8 cellular contexts compared by ENCODE assay signal in the genomic region with DNA sequence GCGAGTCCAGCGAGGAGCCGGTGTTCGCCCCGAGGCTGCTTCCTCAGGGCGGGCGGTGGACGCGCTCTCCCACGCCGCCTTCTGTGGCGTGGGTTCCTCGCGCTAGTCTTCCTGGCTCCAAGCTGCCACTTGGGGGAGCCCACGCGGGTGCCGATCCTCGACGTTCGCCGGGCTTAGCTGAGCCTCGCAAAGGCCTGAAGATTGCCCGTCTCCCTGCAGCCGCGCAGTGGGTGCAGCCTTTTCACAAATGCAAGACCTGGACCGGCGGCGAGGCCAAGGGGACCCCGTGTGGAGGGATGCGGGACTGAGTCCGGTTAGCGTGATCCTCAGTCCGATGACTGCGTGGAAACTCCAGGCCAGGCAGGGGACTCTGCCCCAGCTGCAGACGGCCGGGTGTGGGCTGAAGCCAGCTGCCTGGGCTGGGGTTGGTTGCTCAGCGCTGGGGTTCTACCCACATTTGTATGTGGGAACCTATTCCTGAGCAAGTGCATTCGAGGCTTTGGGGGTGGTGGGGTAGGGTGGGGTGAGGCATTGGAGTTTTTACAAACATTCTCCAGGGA. TPM values are rescaled to one million over a fixed set of nuclear protein-coding genes. Genes with fewer than 3 reads are reported as not detected.
DNase-seq lines count a peak whose midpoint lies in the region; ATAC-seq and TF ChIP-seq lines count a peak whose summit lies in the region.

No MANE protein-coding gene starts in this region.

- no peak for TF ChIP-seq POLR2A in uterus (IDR thresholded peaks at IDR 0.05)

- CTCF ChIA-PET in activated CD8-positive, alpha-beta memory T cell treated with anti-CD3 and anti-CD28 coated beads, Interleukin-2, amount 10 ng/mL, durations not matched to agents 7 days and 5 days (lab: Charles Lee): interaction anchor here (0.8 to 5.3 kb wide), 17 partner anchors 8 to 597 kb away, joined by 3 to 112 read pairs (median 8); no protein-coding TSS in a partner anchor

- H2BK5ac ChIP-seq in mesendoderm (ENCODE audit: low read length): no peak overlapping the region

- no peak overlapping the region for H3K18ac ChIP-seq in mesendoderm (ENCODE audit: low read length)

- peak; percentile 81 for DNase-seq in activated CD8-positive, alpha-beta memory T cell treated with anti-CD3 and anti-CD28 coated beads, Interleukin-2, amount 10 ng/mL, durations not matched to agents 7 days and 5 days
- DNase-seq in activated CD8-positive, alpha-beta memory T cell treated with anti-CD3 and anti-CD28 coated beads, Interleukin-2, amount 50 U/mL, for 4 hours: no peak
- DNase-seq in HFF-Myc (ENCODE audit: extremely low read depth, low read depth): no peak
- DNase-seq in NCI-H82 treated with DMSO at 0.1 percent for 48 hours (lab: John Stamatoyannopoulos, UW; ENCODE audit: unreplicated experiment): peak; percentile 61
- DNase-seq in cardiac fibroblast (ENCODE audit: low read depth in 2 of 2): no peak
- DNase-seq in mesendoderm: peak; percentile 63
- DNase-seq in uterus: no peak
- no peak for DNase-seq in 8988T

- peaks cover 5% of the 10 kb centered on the region for H3K27me3 Mint-ChIP-seq in activated CD8-positive, alpha-beta memory T cell treated with anti-CD3 and anti-CD28 coated beads, Interleukin-2, amount 10 ng/mL, durations not matched to agents 7 days and 5 days

- no peak overlapping the region for H2AK5ac ChIP-seq in mesendoderm (ENCODE audit: low read length)

- H3K27ac ChIP-seq in mesendoderm (ENCODE audit: low read depth, low read length): no peak overlapping the region
- H3K27ac ChIP-seq in uterus: peak overlapping the region; percentile 87 to 88

- H3K36me3 ChIP-seq in mesendoderm (ENCODE audit: control insufficient read depth, insufficient read depth, low read length) (no peaks in the 10 kb centered on the region), uterus (no peaks in the 10 kb centered on the region)

- TF ChIP-seq CTCF in HFF-Myc (IDR thresholded peaks at IDR 0.05; ENCODE audit: low read depth, low read length, missing control alignments): peak; percentile 8
- peak; percentile 47 for TF ChIP-seq CTCF in cardiac fibroblast (IDR thresholded peaks at IDR 0.05; ENCODE audit: low read depth, low read length)
- TF ChIP-seq CTCF in uterus (IDR thresholded peaks at IDR 0.05): peak; percentile 35 to 54 (median 46)

- no peak overlapping the region for H4K5ac ChIP-seq in mesendoderm (ENCODE audit: low read length)

- no peaks in the 10 kb centered on the region for H3K9me3 Mint-ChIP-seq in activated CD8-positive, alpha-beta memory T cell treated with anti-CD3 and anti-CD28 coated beads, Interleukin-2, amount 10 ng/mL, durations not matched to agents 7 days and 5 days (ENCODE audit: low read depth)

- H2BK15ac ChIP-seq in mesendoderm (replicated peaks; ENCODE audit: low read depth): no peak overlapping the region

- no peak overlapping the region for H2BK120ac ChIP-seq in mesendoderm (ENCODE audit: low read depth, low read length)

- no peak for ATAC-seq in activated CD8-positive, alpha-beta memory T cell treated with anti-CD3 and anti-CD28 coated beads, Interleukin-2, amount 10 ng/mL, durations not matched to agents 7 days and 5 days

- peak overlapping the region; percentile 45 for H3K23ac ChIP-seq in mesendoderm (ENCODE audit: low read length)

- no peak overlapping the region for H4K8ac ChIP-seq in mesendoderm (ENCODE audit: low read depth, low read length)

- no peak overlapping the region for H3K4ac ChIP-seq in mesendoderm (ENCODE audit: low read depth, low read length)

- H3K79me2 ChIP-seq in mesendoderm (ENCODE audit: control insufficient read depth, insufficient read depth, low read length): no peaks in the 10 kb centered on the region

- H3K4me3 Mint-ChIP-seq in activated CD8-positive, alpha-beta memory T cell treated with anti-CD3 and anti-CD28 coated beads, Interleukin-2, amount 10 ng/mL, durations not matched to agents 7 days and 5 days: peak overlapping the region; percentile 99

- peaks cover 2% of the 10 kb centered on the region for H3K4me1 ChIP-seq in mesendoderm (ENCODE audit: control insufficient read depth, low read depth, low read length)
- peaks cover 0 to 17% of the 10 kb centered on the region in 2 donors for H3K4me1 ChIP-seq in uterus

- peaks cover 25% of the 10 kb centered on the region for H3K4me1 Mint-ChIP-seq in activated CD8-positive, alpha-beta memory T cell treated with anti-CD3 and anti-CD28 coated beads, Interleukin-2, amount 10 ng/mL, durations not matched to agents 7 days and 5 days

- H3K56ac ChIP-seq in mesendoderm (ENCODE audit: low read length): peak overlapping the region; percentile 83

- peak overlapping the region; percentile 45 for H3K4me3 ChIP-seq in HFF-Myc (replicated peaks; ENCODE audit: low read depth, low read length)
- H3K4me3 ChIP-seq in cardiac fibroblast (replicated peaks in 1 of 2; ENCODE audit: low read depth in 2 of 2, low read length in 2 of 2): peak overlapping the region; percentile 53 to 54
- H3K4me3 ChIP-seq in mesendoderm (ENCODE audit: low read length): peak overlapping the region; percentile 58
- peak overlapping the region; percentile 71 to 95 for H3K4me3 ChIP-seq in uterus

- intact Hi-C loops in uterus (cut with DNase I; ENCODE audit: low total_unique reads): no loop called here

- peak overlapping the region; percentile 95 for H3K4me2 ChIP-seq in mesendoderm (ENCODE audit: low read length)

- no CpG with 5 or more reads among the region's 38 CpGs for WGBS in mesendoderm (ENCODE audit: extremely low coverage, insufficient coverage, low lambda C conversion rate)

- no peaks in the 10 kb centered on the region for H3K27me3 ChIP-seq in mesendoderm (ENCODE audit: insufficient read depth, low read length, poor library complexity)
- no peaks in the 10 kb centered on the region for H3K27me3 ChIP-seq in uterus

- peaks cover 4% of the 10 kb centered on the region for H3K36me3 Mint-ChIP-seq in activated CD8-positive, alpha-beta memory T cell treated with anti-CD3 and anti-CD28 coated beads, Interleukin-2, amount 10 ng/mL, durations not matched to agents 7 days and 5 days

- no peaks in the 10 kb centered on the region for H3K79me1 ChIP-seq in mesendoderm (ENCODE audit: low read length)

- H3K9ac ChIP-seq in mesendoderm (ENCODE audit: low read length): peak overlapping the region; percentile 75

- H3K27ac Mint-ChIP-seq in activated CD8-positive, alpha-beta memory T cell treated with anti-CD3 and anti-CD28 coated beads, Interleukin-2, amount 10 ng/mL, durations not matched to agents 7 days and 5 days: peak overlapping the region; percentile 93

- no peaks in the 10 kb centered on the region for H3K9me3 ChIP-seq in uterus

RNA-seq across cellular contexts. Expression of gene LRP3, which starts 16.6 kb away (rescaled TPM):
- under 1 TPM in 1 of 2 experiments, not detected in 1; 0.30 TPM for total RNA-seq in activated CD8-positive, alpha-beta memory T cell treated with anti-CD3 and anti-CD28 coated beads, Interleukin-2, amount 10 ng/mL, durations not matched to agents 7 days and 5 days
- polyA plus RNA-seq in mesendoderm (2013, experiment 1 of 2): 23.6 TPM
- 24.3 TPM for polyA plus RNA-seq in mesendoderm (2013, experiment 2 of 2)
- 10 to 100 TPM in 3 of 4 donors, 1 to 10 TPM in 1; 5.9 to 26.9 (median 23.3) TPM for total RNA-seq in uterus

RNA-seq across cellular contexts. Expression of gene WDR88, which starts 45.6 kb away (rescaled TPM):
- total RNA-seq in activated CD8-positive, alpha-beta memory T cell treated with anti-CD3 and anti-CD28 coated beads, Interleukin-2, amount 10 ng/mL, durations not matched to agents 7 days and 5 days: not detected
- not detected for polyA plus RNA-seq in mesendoderm (2013, experiment 1 of 2)
- not detected for polyA plus RNA-seq in mesendoderm (2013, experiment 2 of 2)
- total RNA-seq in uterus: not detected

RNA-seq across cellular contexts. Expression of gene SLC7A10, which starts 48.2 kb away (rescaled TPM):
- not detected for total RNA-seq in activated CD8-positive, alpha-beta memory T cell treated with anti-CD3 and anti-CD28 coated beads, Interleukin-2, amount 10 ng/mL, durations not matched to agents 7 days and 5 days
- polyA plus RNA-seq in mesendoderm (2013, experiment 1 of 2): 0.53 TPM
- polyA plus RNA-seq in mesendoderm (2013, experiment 2 of 2): 0.53 TPM
- not detected for total RNA-seq in uterus

Comparison
In these comparisons a context has a peak if more than half of its experiments do, and no peak if none do; other contexts are left out.
1. DNase-seq: peak in activated CD8-positive, alpha-beta memory T cell treated with anti-CD3 and anti-CD28 coated beads, Interleukin-2, amount 10 ng/mL, durations not matched to agents 7 days and 5 days (single experiment), NCI-H82 treated with DMSO at 0.1 percent for 48 hours (single experiment) and mesendoderm (single experiment); none in activated CD8-positive, alpha-beta memory T cell treated with anti-CD3 and anti-CD28 coated beads, Interleukin-2, amount 50 U/mL, for 4 hours (single experiment), HFF-Myc (single experiment), cardiac fibroblast (0 of 2), uterus (0 of 2) and 8988T (single experiment).
2. RNA of gene LRP3, which starts 16.6 kb away (total RNA-seq): 5.9 to 26.9 TPM in uterus; 0.30 TPM in activated CD8-positive, alpha-beta memory T cell treated with anti-CD3 and anti-CD28 coated beads, Interleukin-2, amount 10 ng/mL, durations not matched to agents 7 days and 5 days; every median in the first group is over 4 times any median in the second.
3. Peak in every context shown above with its lines, with median percentiles within 50 percentile points of each other: H3K4me3 ChIP-seq and CTCF ChIP-seq.